Comparison of ENCODE assay signal across 8 cellular contexts in the genomic region with DNA sequence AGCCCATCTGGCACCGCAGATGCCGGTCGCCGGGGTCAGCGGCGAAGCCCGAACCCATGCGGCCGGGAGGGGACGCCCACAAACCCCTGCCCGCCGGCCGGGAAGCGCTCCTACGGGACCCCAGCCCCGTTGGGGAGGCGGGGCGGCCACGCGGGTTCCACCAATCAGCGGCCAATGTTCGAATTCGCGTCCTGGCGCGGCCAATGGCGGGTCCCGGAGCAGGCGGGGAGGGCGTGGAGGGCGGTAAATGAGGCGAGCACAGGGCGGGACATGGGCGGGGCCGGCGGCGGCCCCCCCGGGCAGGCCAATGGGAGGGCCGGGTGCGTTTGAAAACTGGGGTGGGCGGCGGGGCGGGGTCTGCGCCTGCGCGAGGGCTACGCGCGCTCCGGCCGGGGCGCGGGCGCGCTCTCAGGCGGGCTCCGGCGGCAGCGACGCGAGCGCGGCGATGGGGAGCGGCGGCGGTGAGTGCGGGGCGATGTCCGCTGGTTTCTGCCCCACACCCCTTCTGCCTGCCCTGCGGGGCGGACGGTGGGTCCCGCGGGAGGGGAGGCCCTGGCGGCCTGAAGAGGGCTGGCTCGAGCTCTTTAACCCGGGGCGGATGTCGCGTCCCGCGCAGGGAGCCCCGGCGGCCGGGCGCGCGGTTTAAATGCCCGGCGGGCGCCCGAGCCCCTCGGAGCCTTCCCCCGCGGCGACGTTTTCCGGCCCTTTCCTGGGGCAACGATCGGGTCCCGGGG. TPM values are rescaled to one million over a fixed set of nuclear protein-coding genes. Genes with fewer than 3 reads are reported as not detected.
DNase-seq lines count a peak whose midpoint lies in the region; ATAC-seq lines count a peak whose summit lies in the region.

A gene with protein sequence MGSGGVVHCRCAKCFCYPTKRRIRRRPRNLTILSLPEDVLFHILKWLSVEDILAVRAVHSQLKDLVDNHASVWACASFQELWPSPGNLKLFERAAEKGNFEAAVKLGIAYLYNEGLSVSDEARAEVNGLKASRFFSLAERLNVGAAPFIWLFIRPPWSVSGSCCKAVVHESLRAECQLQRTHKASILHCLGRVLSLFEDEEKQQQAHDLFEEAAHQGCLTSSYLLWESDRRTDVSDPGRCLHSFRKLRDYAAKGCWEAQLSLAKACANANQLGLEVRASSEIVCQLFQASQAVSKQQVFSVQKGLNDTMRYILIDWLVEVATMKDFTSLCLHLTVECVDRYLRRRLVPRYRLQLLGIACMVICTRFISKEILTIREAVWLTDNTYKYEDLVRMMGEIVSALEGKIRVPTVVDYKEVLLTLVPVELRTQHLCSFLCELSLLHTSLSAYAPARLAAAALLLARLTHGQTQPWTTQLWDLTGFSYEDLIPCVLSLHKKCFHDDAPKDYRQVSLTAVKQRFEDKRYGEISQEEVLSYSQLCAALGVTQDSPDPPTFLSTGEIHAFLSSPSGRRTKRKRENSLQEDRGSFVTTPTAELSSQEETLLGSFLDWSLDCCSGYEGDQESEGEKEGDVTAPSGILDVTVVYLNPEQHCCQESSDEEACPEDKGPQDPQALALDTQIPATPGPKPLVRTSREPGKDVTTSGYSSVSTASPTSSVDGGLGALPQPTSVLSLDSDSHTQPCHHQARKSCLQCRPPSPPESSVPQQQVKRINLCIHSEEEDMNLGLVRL (plus strand): TSS at position 411 of the 734 bp plus-strand sequence. CDS start 35 bp downstream, at position 446.

- H2BK15ac ChIP-seq in mesendoderm (replicated peaks; ENCODE audit: low read depth) = no peak within 1 kb of the TSS

- H3K27ac ChIP-seq in mesendoderm (ENCODE audit: low read depth, low read length) = peak within 1 kb of the TSS; percentile 72

- peak within 1 kb of the TSS; percentile 91 for H3K4me2 ChIP-seq in mesendoderm (ENCODE audit: low read length)

- H3K18ac ChIP-seq in mesendoderm (ENCODE audit: low read length) = peak within 1 kb of the TSS; percentile 81

- no peaks in the 10 kb centered on the region for H3K27me3 Mint-ChIP-seq in activated CD8-positive, alpha-beta memory T cell treated with anti-CD3 and anti-CD28 coated beads, Interleukin-2, amount 10 ng/mL, durations not matched to agents 7 days and 5 days

- CTCF ChIA-PET in activated CD8-positive, alpha-beta memory T cell treated with anti-CD3 and anti-CD28 coated beads, Interleukin-2, amount 10 ng/mL, durations not matched to agents 7 days and 5 days (lab: Charles Lee) = interaction anchor here (0.7 to 2.0 kb wide), 10 partner anchors 9 to 91 kb away, joined by 3 to 13 read pairs (median 4); partner anchors contain the start of genes ABCA3, AMDHD2, ATP6V0C and TBC1D24

- H2BK120ac ChIP-seq in mesendoderm (ENCODE audit: low read depth, low read length) = peak within 1 kb of the TSS; percentile 24

- H3K9ac ChIP-seq in endocrine pancreas (ENCODE audit: control insufficient read depth, insufficient read depth, low read length) = peak within 1 kb of the TSS; percentile 57
- peak within 1 kb of the TSS; percentile 98 for H3K9ac ChIP-seq in mesendoderm (ENCODE audit: low read length)

- no peak within 1 kb of the TSS for H4K8ac ChIP-seq in mesendoderm (ENCODE audit: low read depth, low read length)

- peak within 1 kb of the TSS; percentile 17 for H3K4ac ChIP-seq in mesendoderm (ENCODE audit: low read depth, low read length)

- no peak within 1 kb of the TSS for H4K5ac ChIP-seq in mesendoderm (ENCODE audit: low read length)

- no CpG with 5 or more reads among the region's 102 CpGs for WGBS in mesendoderm (ENCODE audit: extremely low coverage, insufficient coverage, low lambda C conversion rate)

- H3K56ac ChIP-seq in mesendoderm (ENCODE audit: low read length) = peak within 1 kb of the TSS; percentile 99

- H3K4me3 ChIP-seq in endocrine pancreas (ENCODE audit: control insufficient read depth, insufficient read depth, low read length) (no peak within 1 kb of the TSS), mesendoderm (ENCODE audit: low read length) (peak within 1 kb of the TSS; percentile 93)

- peaks cover 14% of the 10 kb centered on the region for H3K79me1 ChIP-seq in mesendoderm (ENCODE audit: low read length)

- H3K27ac Mint-ChIP-seq in activated CD8-positive, alpha-beta memory T cell treated with anti-CD3 and anti-CD28 coated beads, Interleukin-2, amount 10 ng/mL, durations not matched to agents 7 days and 5 days = peak within 1 kb of the TSS; percentile 84

- H2AK5ac ChIP-seq in mesendoderm (ENCODE audit: low read length) = no peak within 1 kb of the TSS

- peak within 1 kb of the TSS; percentile 66 for H3K23ac ChIP-seq in mesendoderm (ENCODE audit: low read length)

- peaks cover 33% of the 10 kb centered on the region for H3K4me1 Mint-ChIP-seq in activated CD8-positive, alpha-beta memory T cell treated with anti-CD3 and anti-CD28 coated beads, Interleukin-2, amount 10 ng/mL, durations not matched to agents 7 days and 5 days

- H3K9me3 Mint-ChIP-seq in activated CD8-positive, alpha-beta memory T cell treated with anti-CD3 and anti-CD28 coated beads, Interleukin-2, amount 10 ng/mL, durations not matched to agents 7 days and 5 days (ENCODE audit: low read depth) = no peaks in the 10 kb centered on the region

- DNase-seq in COR-L47 (lab: John Stamatoyannopoulos, UW) (peak; percentile 94), HT1080 (ENCODE audit: low read depth) (peak; percentile 93), NOMO-1 (lab: John Stamatoyannopoulos, UW; ENCODE audit: unreplicated experiment in 2 of 2) (peak; percentile 89 to 96), mesendoderm (peak; percentile 98)
- DNase-seq in activated CD8-positive, alpha-beta memory T cell treated with anti-CD3 and anti-CD28 coated beads, Interleukin-2, amount 10 ng/mL, durations not matched to agents 7 days and 5 days = peak; percentile 98
- DNase-seq in stimulated activated CD8-positive, alpha-beta memory T cell treated with anti-CD3 and anti-CD28 coated beads, Interleukin-12 subunit alpha, Interleukin-12 subunit beta, amount 100 ng/mL, for 4 hours (ENCODE audit: low read depth) = peak; percentile 98

- peak within 1 kb of the TSS; percentile 98 for H3K4me3 Mint-ChIP-seq in activated CD8-positive, alpha-beta memory T cell treated with anti-CD3 and anti-CD28 coated beads, Interleukin-2, amount 10 ng/mL, durations not matched to agents 7 days and 5 days

- H3K9me3 ChIP-seq in endocrine pancreas (ENCODE audit: control insufficient read depth, low read length) = no peaks in the 10 kb centered on the region

- peaks cover 16% of the 10 kb centered on the region for H3K79me2 ChIP-seq in mesendoderm (ENCODE audit: control insufficient read depth, insufficient read depth, low read length)

- H3K27me3 ChIP-seq in endocrine pancreas (ENCODE audit: control insufficient read depth, insufficient read depth, low read length) (no peaks in the 10 kb centered on the region), mesendoderm (ENCODE audit: insufficient read depth, low read length, poor library complexity) (no peaks in the 10 kb centered on the region)

- H3K36me3 ChIP-seq in endocrine pancreas (ENCODE audit: control insufficient read depth, insufficient read depth, low read length) (no peaks in the 10 kb centered on the region), mesendoderm (ENCODE audit: control insufficient read depth, insufficient read depth, low read length) (peaks cover 9% of the 10 kb centered on the region)

- peak within 1 kb of the TSS; percentile 80 for H2BK5ac ChIP-seq in mesendoderm (ENCODE audit: low read length)

- peak; percentile 81 for ATAC-seq in GM21360 (IDR thresholded peaks at IDR 0.05; ENCODE audit: unreplicated experiment)
- ATAC-seq in activated CD8-positive, alpha-beta memory T cell treated with anti-CD3 and anti-CD28 coated beads, Interleukin-2, amount 10 ng/mL, durations not matched to agents 7 days and 5 days = peak; percentile 96

- H3K36me3 Mint-ChIP-seq in activated CD8-positive, alpha-beta memory T cell treated with anti-CD3 and anti-CD28 coated beads, Interleukin-2, amount 10 ng/mL, durations not matched to agents 7 days and 5 days = peaks cover 26% of the 10 kb centered on the region

- H3K4me1 ChIP-seq in endocrine pancreas (ENCODE audit: control insufficient read depth, insufficient read depth, low read length) = no peaks in the 10 kb centered on the region
- peaks cover 5% of the 10 kb centered on the region for H3K4me1 ChIP-seq in mesendoderm (ENCODE audit: control insufficient read depth, low read depth, low read length)

RNA-seq across cellular contexts. Expression of the gene that starts here (rescaled TPM):
- 60.6 and 64.7 TPM in 2 replicates for total RNA-seq in HT1080 (2014; rRNA removed; shearing (Covaris generic))
- polyA plus RNA-seq in HT1080 (2015; cell fraction: cytosol; rRNA removed) = 18.1 and 18.6 TPM in 2 replicates
- polyA plus RNA-seq in HT1080 (2015; cell fraction: nucleus; rRNA removed) = 33.3 and 33.8 TPM in 2 replicates
- total RNA-seq in activated CD8-positive, alpha-beta memory T cell treated with anti-CD3 and anti-CD28 coated beads, Interleukin-2, amount 10 ng/mL, durations not matched to agents 7 days and 5 days = 100 to 1,000 TPM in 1 of 2 experiments, 10 to 100 TPM in 1; 84.2 to 103 TPM
- polyA plus RNA-seq in mesendoderm (2013, experiment 1 of 2) = 19.4 TPM
- polyA plus RNA-seq in mesendoderm (2013, experiment 2 of 2) = 19.6 TPM
